9 cellular contexts compared by ENCODE assay signal in the genomic region with DNA sequence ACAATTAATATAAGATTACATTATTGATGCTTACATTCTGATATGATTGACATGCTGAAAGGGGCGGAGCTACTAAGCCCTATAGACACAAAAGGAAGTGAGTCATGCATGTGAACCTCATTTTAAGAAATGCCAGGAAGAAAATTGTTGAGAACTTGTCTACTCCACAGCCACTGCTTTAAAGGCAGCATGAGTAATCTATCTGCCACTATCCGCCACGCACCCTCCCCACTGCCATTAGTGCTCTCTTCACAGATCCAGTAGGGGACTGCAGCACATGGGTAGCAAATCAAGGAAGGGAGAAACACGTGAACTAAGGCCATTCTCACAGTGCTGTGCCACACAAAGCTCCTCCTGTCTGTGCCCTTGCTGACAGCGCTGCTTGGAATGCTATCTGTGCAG.
DNase-seq lines count a peak whose midpoint lies in the region; ATAC-seq and TF ChIP-seq lines count a peak whose summit lies in the region.
"Had no signal": no experiment of that assay in that cellular context is flagged by ENCODE, and none has a peak within 500 bp of the region (broad histone marks: within the 10 kb centered on the region; RNA-seq: fewer than 3 reads in every experiment).

No MANE protein-coding gene starts in this region.

- H3K4me1 Mint-ChIP-seq in activated naive CD8-positive, alpha-beta T cell treated with anti-CD3 and anti-CD28 coated beads, Interleukin-2, amount 10 ng/mL, durations not matched to agents 7 days and 5 days, result peaks cover 2% of the 10 kb centered on the region
- H3K4me1 Mint-ChIP-seq in neural progenitor cell, result peaks cover 22% of the 10 kb centered on the region

- DNase-seq in NOMO-1 treated with DMSO at 0.1 percent for 48 hours (lab: John Stamatoyannopoulos, UW; ENCODE audit: unreplicated experiment) (peak; percentile 7), NOMO-1 treated with dmso at 0.1 percent for 144 hours (lab: John Stamatoyannopoulos, UW; ENCODE audit: unreplicated experiment) (no peak), M059J (ENCODE audit: low read depth) (peak; percentile 80), neural progenitor cell (ENCODE audit: low spot score) (no peak), NCI-H1048 (lab: John Stamatoyannopoulos, UW) (no peak), activated gamma-delta T cell treated with Interleukin-2 at 50 U/mL for 16 hours (no peak), activated gamma-delta T cell (lab: John Stamatoyannopoulos, UW) (no peak)
- DNase-seq in activated naive CD8-positive, alpha-beta T cell treated with anti-CD3 and anti-CD28 coated beads, Interleukin-2, amount 10 ng/mL, durations not matched to agents 7 days and 5 days, result no peak
- DNase-seq: caudate nucleus had no signal

- no peaks in the 10 kb centered on the region for H3K9me3 Mint-ChIP-seq in activated naive CD8-positive, alpha-beta T cell treated with anti-CD3 and anti-CD28 coated beads, Interleukin-2, amount 10 ng/mL, durations not matched to agents 7 days and 5 days
- H3K9me3 Mint-ChIP-seq in neural progenitor cell, result no peaks in the 10 kb centered on the region

- H3K27me3 Mint-ChIP-seq in activated naive CD8-positive, alpha-beta T cell treated with anti-CD3 and anti-CD28 coated beads, Interleukin-2, amount 10 ng/mL, durations not matched to agents 7 days and 5 days, result no peaks in the 10 kb centered on the region
- no peaks in the 10 kb centered on the region for H3K27me3 Mint-ChIP-seq in neural progenitor cell (ENCODE audit: insufficient read depth, low read depth)

- no peaks in the 10 kb centered on the region for H3K79me2 ChIP-seq in neural progenitor cell (ENCODE audit: low read depth)

- no peaks in the 10 kb centered on the region for H3F3A ChIP-seq in neural progenitor cell (ENCODE audit: low read depth)

- H3K36me3 ChIP-seq in neural progenitor cell, result no peaks in the 10 kb centered on the region

- ATAC-seq in activated naive CD8-positive, alpha-beta T cell treated with anti-CD3 and anti-CD28 coated beads, Interleukin-2, amount 10 ng/mL, durations not matched to agents 7 days and 5 days (ENCODE audit: low read depth), result peak; percentile 36

- H3K4me3 Mint-ChIP-seq in activated naive CD8-positive, alpha-beta T cell treated with anti-CD3 and anti-CD28 coated beads, Interleukin-2, amount 10 ng/mL, durations not matched to agents 7 days and 5 days, result no peak overlapping the region
- H3K4me3 Mint-ChIP-seq in neural progenitor cell, result no peak overlapping the region

- POLR2A ChIA-PET in activated naive CD8-positive, alpha-beta T cell treated with anti-CD3 and anti-CD28 coated beads, Interleukin-2, amount 10 ng/mL, durations not matched to agents 7 days and 5 days (lab: Charles Lee), result no interaction called here

- H3K27ac Mint-ChIP-seq in activated naive CD8-positive, alpha-beta T cell treated with anti-CD3 and anti-CD28 coated beads, Interleukin-2, amount 10 ng/mL, durations not matched to agents 7 days and 5 days, result peak overlapping the region; percentile 45
- H3K27ac Mint-ChIP-seq in neural progenitor cell, result peak overlapping the region; percentile 89

- no peaks in the 10 kb centered on the region for H3K9me3 ChIP-seq in neural progenitor cell (ENCODE audit: low read depth)

- H3K9ac ChIP-seq in neural progenitor cell, result no peak overlapping the region

- no peak for TF ChIP-seq CTCF in neural progenitor cell (IDR thresholded peaks at IDR 0.05)

- no peaks in the 10 kb centered on the region for H3K27me3 ChIP-seq in neural progenitor cell

- no peak overlapping the region for H3K4me2 ChIP-seq in neural progenitor cell

- peaks cover 3% of the 10 kb centered on the region for H3K4me1 ChIP-seq in neural progenitor cell

- H2AFZ ChIP-seq in neural progenitor cell (replicated peaks), result peak overlapping the region; percentile 24

- H3K27ac ChIP-seq in neural progenitor cell, result no peak overlapping the region

- H3K4me3 ChIP-seq in neural progenitor cell, result no peak overlapping the region

- H3K36me3 Mint-ChIP-seq in activated naive CD8-positive, alpha-beta T cell treated with anti-CD3 and anti-CD28 coated beads, Interleukin-2, amount 10 ng/mL, durations not matched to agents 7 days and 5 days, result no peaks in the 10 kb centered on the region
- H3K36me3 Mint-ChIP-seq in neural progenitor cell, result no peaks in the 10 kb centered on the region

- H4K20me1 ChIP-seq in neural progenitor cell (ENCODE audit: low read depth), result no peaks in the 10 kb centered on the region

Comparison
In these comparisons a context has a peak if more than half of its experiments do, and no peak if none do; other contexts are left out.
1. DNase-seq: peak in NOMO-1 treated with DMSO at 0.1 percent for 48 hours (single experiment) and M059J (single experiment); none in NOMO-1 treated with dmso at 0.1 percent for 144 hours (single experiment), activated naive CD8-positive, alpha-beta T cell treated with anti-CD3 and anti-CD28 coated beads, Interleukin-2, amount 10 ng/mL, durations not matched to agents 7 days and 5 days (single experiment), neural progenitor cell (single experiment), NCI-H1048 (single experiment), activated gamma-delta T cell treated with Interleukin-2 at 50 U/mL for 16 hours (single experiment) and activated gamma-delta T cell (single experiment).